In the genomic region with DNA sequence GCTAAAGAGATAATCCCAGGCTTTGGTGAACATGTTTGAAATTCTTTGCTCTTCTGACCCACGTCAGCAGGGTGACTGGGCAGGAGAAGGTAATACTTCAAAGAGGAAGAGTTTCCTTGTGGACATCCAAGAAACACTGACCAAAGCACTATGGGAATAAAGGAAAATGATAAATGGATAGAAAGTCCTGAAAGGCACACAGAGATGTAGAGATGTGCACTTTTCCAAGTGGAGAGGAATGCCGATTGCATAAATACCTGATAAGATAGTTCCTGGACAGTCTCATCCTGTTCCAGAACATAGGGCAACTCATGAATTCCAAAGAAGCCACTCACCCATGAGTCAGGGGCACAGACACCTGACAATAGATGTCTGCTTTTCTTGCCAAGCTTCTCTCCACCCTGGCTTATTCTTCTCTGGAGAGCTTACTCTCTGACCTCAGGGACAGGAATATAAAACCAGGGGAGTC, we compare ENCODE assay signal across 15 cellular contexts.
DNase-seq lines count a peak whose midpoint lies in the region; ATAC-seq and TF ChIP-seq lines count a peak whose summit lies in the region.
"Had no signal": no experiment of that assay in that cellular context is flagged by ENCODE, and none has a peak within 500 bp of the region (broad histone marks: within the 10 kb centered on the region; RNA-seq: fewer than 3 reads in every experiment).

No MANE protein-coding gene starts in this region.

- TF ChIP-seq CTCF in fibroblast of mammary gland (conservative IDR thresholded peaks at IDR 0.05; ENCODE audit: control insufficient read depth, insufficient read depth, low read depth, low read length) = no peak

- ATAC-seq in GM18517 (IDR thresholded peaks at IDR 0.05; ENCODE audit: unreplicated experiment) = no peak
- ATAC-seq: left ventricle myocardium superior had no signal

- no peak overlapping the region for H3K4me3 ChIP-seq in fibroblast of mammary gland (ENCODE audit: control insufficient read depth, low read depth, low read length)
- H3K4me3 ChIP-seq: spleen had no signal

- DNase-seq in HT1080 (ENCODE audit: low read depth) (peak; percentile 94), SW 1271 (lab: John Stamatoyannopoulos, UW) (peak; percentile 85 to 91), fibroblast of mammary gland (ENCODE audit: low read depth) (peak; percentile 74), renal cortical epithelial cell (ENCODE audit: low read depth) (peak; percentile 91), RPMI8226 (no peak), NCI-H2171 treated with DMSO at 0.1 percent for 48 hours (lab: John Stamatoyannopoulos, UW) (no peak), NCI-H748 (lab: John Stamatoyannopoulos, UW; ENCODE audit: unreplicated experiment) (no peak)
- DNase-seq: activated effector memory CD4-positive, alpha-beta T cell treated with anti-CD3 and anti-CD28 coated beads, Interleukin-2, amount 50 U/mL, for 16 hours; KG1; left ventricle myocardium superior; NCI-H146; NCI-H526; SHP77; spleen had no signal

Comparison
In these comparisons a context has a peak if more than half of its experiments do, and no peak if none do; other contexts are left out.
1. DNase-seq: peak in HT1080 (single experiment), SW 1271 (2 of 2), fibroblast of mammary gland (single experiment) and renal cortical epithelial cell (single experiment); none in RPMI8226 (single experiment), NCI-H2171 treated with DMSO at 0.1 percent for 48 hours (single experiment) and NCI-H748 (single experiment).